ENCODE assay signal across 8 cellular contexts in genomic region chr12:56042430-56043203, GRCh38. TPM values are rescaled to one million over a fixed set of nuclear protein-coding genes. Genes with fewer than 3 reads are reported as not detected.
A peak's percentile ranks its signal among the peaks of the same experiment; 100 is the strongest.
DNase-seq lines count a peak whose midpoint lies in the region; ATAC-seq and TF ChIP-seq lines count a peak whose summit lies in the region.

No MANE protein-coding gene starts in this region.

- peak overlapping the region; percentile 96 for H3K4me3 Mint-ChIP-seq in T-helper 2 cell treated with Interferon-gamma antibody and Interleukin-4, amounts not matched to agents 5 μg/mL and 100 μg/mL, for 36 hours

- intact Hi-C loops in left colon (cut with DNase I, micrococcal nuclease), result no loop called here

- 4 to 13% (median 11%) methylated on average over 26 to 27 of the region's 29 CpGs for WGBS in adipose tissue, 3 donors
- WGBS in thymus, result 18% methylated on average over 29 of the region's 29 CpGs

- ATAC-seq in left colon, result peak; percentile 69
- ATAC-seq in GM21381 (IDR thresholded peaks at IDR 0.05; ENCODE audit: unreplicated experiment), result no peak

- in situ Hi-C loops in GM13976 (cut with MboI; ENCODE audit: low sequenced_read_pairs, unreplicated experiment), result no loop called here

- peak overlapping the region; percentile 92 for H3K4me3 ChIP-seq in thymus (ENCODE audit: low read length)

- no peak for DNase-seq in T-helper 2 cell treated with Interferon-gamma antibody and Interleukin-4, amounts not matched to agents 5 μg/mL and 100 μg/mL, for 36 hours (ENCODE audit: low spot score)
- DNase-seq in T-helper 2 cell (no peak), left colon (peak in 1 of 2 donors; percentile 36), GM13976 (ENCODE audit: low spot score) (no peak), NCI-H526 treated with DMSO at 0.1 percent for 48 hours (lab: John Stamatoyannopoulos, UW) (no peak)

- peaks cover 8% of the 10 kb centered on the region for H3K4me1 ChIP-seq in thymus (ENCODE audit: control insufficient read depth, insufficient read depth, low read length)

- no peaks in the 10 kb centered on the region for H3K27me3 ChIP-seq in thymus (ENCODE audit: control insufficient read depth, insufficient read depth)

- H3K4me1 Mint-ChIP-seq in T-helper 2 cell treated with Interferon-gamma antibody and Interleukin-4, amounts not matched to agents 5 μg/mL and 100 μg/mL, for 36 hours (ENCODE audit: low read depth), result peaks cover 33% of the 10 kb centered on the region

- peaks cover 38% of the 10 kb centered on the region for H3K36me3 Mint-ChIP-seq in T-helper 2 cell treated with Interferon-gamma antibody and Interleukin-4, amounts not matched to agents 5 μg/mL and 100 μg/mL, for 36 hours (ENCODE audit: low read depth)

- peak overlapping the region; percentile 97 for H3K27ac Mint-ChIP-seq in T-helper 2 cell treated with Interferon-gamma antibody and Interleukin-4, amounts not matched to agents 5 μg/mL and 100 μg/mL, for 36 hours

- H3K36me3 ChIP-seq in thymus (ENCODE audit: control insufficient read depth, insufficient read depth), result peaks cover 22% of the 10 kb centered on the region

- TF ChIP-seq CTCF in GM13976 (IDR thresholded peaks at IDR 0.05; ENCODE audit: borderline replicate concordance, control extremely low read depth, extremely low read depth, insufficient read depth, missing control alignments), result no peak

- H3K27ac ChIP-seq in adipose tissue (ENCODE audit: low read depth, low read length) (peak overlapping the region; percentile 73), thymus (ENCODE audit: low read depth) (peak overlapping the region; percentile 89)

- no peaks in the 10 kb centered on the region for H3K9me3 ChIP-seq in thymus (ENCODE audit: control insufficient read depth)

- no peaks in the 10 kb centered on the region for H3K9me3 Mint-ChIP-seq in T-helper 2 cell treated with Interferon-gamma antibody and Interleukin-4, amounts not matched to agents 5 μg/mL and 100 μg/mL, for 36 hours

- H3K27me3 Mint-ChIP-seq in T-helper 2 cell treated with Interferon-gamma antibody and Interleukin-4, amounts not matched to agents 5 μg/mL and 100 μg/mL, for 36 hours (ENCODE audit: low read depth), result no peaks in the 10 kb centered on the region

RNA-seq across cellular contexts. Expression of gene RPS26, which starts 0.9 kb away (rescaled TPM):
- polyA plus RNA-seq in adipose tissue (1,000 to 10,000 TPM; 1,111 to 1,459 (median 1,152) TPM), thymus (2,654 TPM)
- total RNA-seq in left colon, result 10 to 100 TPM; 54.5 to 73.9 TPM

RNA-seq across cellular contexts. Expression of gene IKZF4, which starts 21.8 kb away (rescaled TPM):
- polyA plus RNA-seq in adipose tissue (1 to 10 TPM; 1.5 to 4.9 (median 4.8) TPM), thymus (2.7 TPM)
- total RNA-seq in left colon, result 1 to 10 TPM; 3.9 to 5.0 TPM

RNA-seq across cellular contexts. Expression of gene ERBB3, which starts 37.3 kb away (rescaled TPM):
- 10 to 100 TPM in 1 of 3 donors, 1 to 10 TPM in 2; 2.0 to 28.8 (median 4.5) TPM for polyA plus RNA-seq in adipose tissue
- total RNA-seq in left colon, result 100 to 1,000 TPM; 188 to 261 TPM
- 4.3 TPM for polyA plus RNA-seq in thymus

RNA-seq across cellular contexts. Expression of gene SUOX, which starts 45.5 kb away (rescaled TPM):
- polyA plus RNA-seq in adipose tissue (10 to 100 TPM in 2 of 3 donors, 1 to 10 TPM in 1; 10.0 to 27.8 (median 15.7) TPM), thymus (11.6 TPM)
- total RNA-seq in left colon, result 10 to 100 TPM; 24.1 to 24.4 TPM
